ENCODE assay signal across 1 cellular context in the genomic region with DNA sequence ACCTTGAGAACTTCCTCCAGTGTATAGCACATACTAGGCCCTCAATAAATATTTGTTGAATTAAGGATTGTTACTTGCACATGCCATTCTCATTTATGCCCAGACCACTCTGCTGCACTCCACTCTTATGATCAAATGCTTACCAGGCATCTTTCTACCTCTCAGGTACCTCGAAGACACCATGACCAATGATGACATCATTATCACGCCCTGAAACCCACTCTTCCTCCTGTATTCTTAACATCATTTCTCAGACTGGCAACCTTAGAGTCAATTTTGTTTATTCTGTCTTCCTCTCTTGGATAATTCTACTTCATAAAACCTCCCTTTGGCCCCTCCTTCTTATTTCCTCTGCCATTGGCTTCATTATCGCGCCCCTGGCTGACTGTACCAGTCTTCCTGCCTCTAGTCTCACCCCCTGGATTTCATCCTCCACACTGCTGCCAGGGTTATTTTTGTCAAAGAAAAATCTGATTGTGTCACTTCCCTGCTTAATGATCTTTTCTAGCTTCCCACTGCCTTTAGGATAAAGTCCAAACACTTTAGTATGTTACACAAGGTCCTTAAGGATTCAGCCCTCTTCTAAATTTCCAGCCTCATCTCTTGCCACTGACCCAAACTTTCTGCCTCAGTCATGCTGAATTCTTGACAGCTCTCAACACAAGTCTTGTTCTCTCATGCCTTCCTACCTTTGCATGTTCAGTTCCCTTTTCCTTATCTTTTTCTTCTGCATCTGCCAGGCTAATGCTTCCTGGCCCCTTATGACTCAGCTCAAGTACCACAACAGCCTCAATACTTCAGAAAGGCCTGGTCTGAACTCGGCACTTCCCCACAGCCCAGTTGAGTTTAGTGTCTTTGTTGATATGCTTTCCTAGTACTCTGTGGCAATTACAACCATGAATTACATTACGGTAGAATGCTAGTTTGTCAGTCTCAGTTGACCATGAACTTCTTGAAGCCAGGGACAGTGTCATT.
TF ChIP-seq lines count a peak whose summit lies in the region.

No MANE protein-coding gene starts in this region.

TF ChIP-seq in K562, 482 proteins besides CTCF, POLR2A, EP300 and RAD21 (continued from another document and continues in another):
- TF ChIP-seq, protein P1, sequence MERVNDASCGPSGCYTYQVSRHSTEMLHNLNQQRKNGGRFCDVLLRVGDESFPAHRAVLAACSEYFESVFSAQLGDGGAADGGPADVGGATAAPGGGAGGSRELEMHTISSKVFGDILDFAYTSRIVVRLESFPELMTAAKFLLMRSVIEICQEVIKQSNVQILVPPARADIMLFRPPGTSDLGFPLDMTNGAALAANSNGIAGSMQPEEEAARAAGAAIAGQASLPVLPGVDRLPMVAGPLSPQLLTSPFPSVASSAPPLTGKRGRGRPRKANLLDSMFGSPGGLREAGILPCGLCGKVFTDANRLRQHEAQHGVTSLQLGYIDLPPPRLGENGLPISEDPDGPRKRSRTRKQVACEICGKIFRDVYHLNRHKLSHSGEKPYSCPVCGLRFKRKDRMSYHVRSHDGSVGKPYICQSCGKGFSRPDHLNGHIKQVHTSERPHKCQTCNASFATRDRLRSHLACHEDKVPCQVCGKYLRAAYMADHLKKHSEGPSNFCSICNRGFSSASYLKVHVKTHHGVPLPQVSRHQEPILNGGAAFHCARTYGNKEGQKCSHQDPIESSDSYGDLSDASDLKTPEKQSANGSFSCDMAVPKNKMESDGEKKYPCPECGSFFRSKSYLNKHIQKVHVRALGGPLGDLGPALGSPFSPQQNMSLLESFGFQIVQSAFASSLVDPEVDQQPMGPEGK (CRISPR knock-in tag; IDR thresholded peaks at IDR 0.05; ENCODE audit: borderline replicate concordance) = no peak
- no peak for TF ChIP-seq ZNF707 (CRISPR knock-in tag; conservative IDR thresholded peaks at IDR 0.05)
- TF ChIP-seq, protein P2, sequence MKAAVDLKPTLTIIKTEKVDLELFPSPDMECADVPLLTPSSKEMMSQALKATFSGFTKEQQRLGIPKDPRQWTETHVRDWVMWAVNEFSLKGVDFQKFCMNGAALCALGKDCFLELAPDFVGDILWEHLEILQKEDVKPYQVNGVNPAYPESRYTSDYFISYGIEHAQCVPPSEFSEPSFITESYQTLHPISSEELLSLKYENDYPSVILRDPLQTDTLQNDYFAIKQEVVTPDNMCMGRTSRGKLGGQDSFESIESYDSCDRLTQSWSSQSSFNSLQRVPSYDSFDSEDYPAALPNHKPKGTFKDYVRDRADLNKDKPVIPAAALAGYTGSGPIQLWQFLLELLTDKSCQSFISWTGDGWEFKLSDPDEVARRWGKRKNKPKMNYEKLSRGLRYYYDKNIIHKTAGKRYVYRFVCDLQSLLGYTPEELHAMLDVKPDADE (conservative IDR thresholded peaks at IDR 0.05; ENCODE audit: control insufficient read depth, low read depth, low read length) = no peak
- TF ChIP-seq ZSCAN32 (CRISPR knock-in tag; IDR thresholded peaks at IDR 0.05) = no peak
- TF ChIP-seq MYNN (IDR thresholded peaks at IDR 0.05) = peak; percentile 45; the same call in 1 of the 2 replicates
- TF ChIP-seq MYNN (CRISPR knock-in tag; IDR thresholded peaks at IDR 0.05) = no peak
- TF ChIP-seq E2F6 (IDR thresholded peaks at IDR 0.05; ENCODE audit: borderline replicate concordance in 1 of 2, extremely low read depth in 1 of 2, insufficient read depth in 1 of 2, insufficient read length in 1 of 2, low read depth in 1 of 2, low read length in 1 of 2, poor library complexity in 1 of 2, severe bottlenecking in 1 of 2) = no peak
- peak; percentile 76; the same call in 1 of the 2 replicates for TF ChIP-seq DPF2 (IDR thresholded peaks at IDR 0.05)
- TF ChIP-seq E2F3 (CRISPR knock-in tag; IDR thresholded peaks at IDR 0.05) = no peak
- no peak for TF ChIP-seq CHAMP1 (IDR thresholded peaks at IDR 0.05)
- TF ChIP-seq, protein P3, sequence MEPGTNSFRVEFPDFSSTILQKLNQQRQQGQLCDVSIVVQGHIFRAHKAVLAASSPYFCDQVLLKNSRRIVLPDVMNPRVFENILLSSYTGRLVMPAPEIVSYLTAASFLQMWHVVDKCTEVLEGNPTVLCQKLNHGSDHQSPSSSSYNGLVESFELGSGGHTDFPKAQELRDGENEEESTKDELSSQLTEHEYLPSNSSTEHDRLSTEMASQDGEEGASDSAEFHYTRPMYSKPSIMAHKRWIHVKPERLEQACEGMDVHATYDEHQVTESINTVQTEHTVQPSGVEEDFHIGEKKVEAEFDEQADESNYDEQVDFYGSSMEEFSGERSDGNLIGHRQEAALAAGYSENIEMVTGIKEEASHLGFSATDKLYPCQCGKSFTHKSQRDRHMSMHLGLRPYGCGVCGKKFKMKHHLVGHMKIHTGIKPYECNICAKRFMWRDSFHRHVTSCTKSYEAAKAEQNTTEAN (CRISPR knock-in tag; IDR thresholded peaks at IDR 0.05) = no peak
- TF ChIP-seq, protein P4, sequence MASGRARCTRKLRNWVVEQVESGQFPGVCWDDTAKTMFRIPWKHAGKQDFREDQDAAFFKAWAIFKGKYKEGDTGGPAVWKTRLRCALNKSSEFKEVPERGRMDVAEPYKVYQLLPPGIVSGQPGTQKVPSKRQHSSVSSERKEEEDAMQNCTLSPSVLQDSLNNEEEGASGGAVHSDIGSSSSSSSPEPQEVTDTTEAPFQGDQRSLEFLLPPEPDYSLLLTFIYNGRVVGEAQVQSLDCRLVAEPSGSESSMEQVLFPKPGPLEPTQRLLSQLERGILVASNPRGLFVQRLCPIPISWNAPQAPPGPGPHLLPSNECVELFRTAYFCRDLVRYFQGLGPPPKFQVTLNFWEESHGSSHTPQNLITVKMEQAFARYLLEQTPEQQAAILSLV (tag; IDR thresholded peaks at IDR 0.05) = no peak
- TF ChIP-seq RBM34 (IDR thresholded peaks at IDR 0.05; ENCODE audit: borderline replicate concordance, insufficient read depth, low read length) = no peak
- no peak for TF ChIP-seq TEAD2 (tag; IDR thresholded peaks at IDR 0.05)
- TF ChIP-seq TRIM25 (IDR thresholded peaks at IDR 0.05; ENCODE audit: borderline replicate concordance) = no peak
- no peak for TF ChIP-seq CHD7 (IDR thresholded peaks at IDR 0.05; ENCODE audit: low read depth, low read length)
- no peak for TF ChIP-seq KDM1A (IDR thresholded peaks at IDR 0.05)
